Comparison of ENCODE assay signal across 13 cellular contexts in the genomic region with DNA sequence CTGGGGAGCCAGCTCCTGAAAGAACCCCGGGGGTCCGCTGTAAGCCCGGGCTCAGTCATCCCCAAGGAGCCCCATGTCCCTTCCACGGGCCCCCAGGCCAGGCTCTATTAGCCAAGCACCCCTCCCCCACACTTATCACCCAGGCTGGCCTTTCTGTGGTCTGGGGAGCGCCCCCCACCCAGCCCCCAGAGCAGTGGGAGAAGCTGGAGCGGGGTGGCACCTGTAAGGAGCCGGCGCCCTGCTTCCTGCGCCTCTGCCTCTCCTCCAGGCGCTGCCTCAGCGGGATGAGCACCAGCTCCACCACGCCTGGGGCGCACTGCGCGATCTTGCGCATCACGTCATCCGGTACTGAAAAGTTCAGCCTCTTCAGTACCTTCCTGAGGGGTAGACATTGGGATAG. TPM values are rescaled to one million over a fixed set of nuclear protein-coding genes. Genes with fewer than 3 reads are reported as not detected.
A peak's percentile ranks its signal among the peaks of the same experiment; 100 is the strongest.
DNase-seq lines count a peak whose midpoint lies in the region; ATAC-seq and TF ChIP-seq lines count a peak whose summit lies in the region.
"Had no signal": no experiment of that assay in that cellular context is flagged by ENCODE, and none has a peak within 500 bp of the region (broad histone marks: within the 10 kb centered on the region; RNA-seq: fewer than 3 reads in every experiment).

No MANE protein-coding gene starts in this region.

- H3K23ac ChIP-seq in neuronal stem cell (ENCODE audit: low read depth, low read length, poor library complexity): no peak overlapping the region

- no peak overlapping the region for H2BK120ac ChIP-seq in neuronal stem cell (ENCODE audit: low read depth, low read length)

- H3K9ac ChIP-seq in neuronal stem cell (ENCODE audit: low read depth, low read length, poor library complexity): no peak overlapping the region

- H4K20me1 ChIP-seq in GM23338 (replicated peaks; ENCODE audit: insufficient read depth): peaks cover 13% of the 10 kb centered on the region

- no peaks in the 10 kb centered on the region for H3K9me2 ChIP-seq in GM23338 (ENCODE audit: insufficient read depth)

- no peak overlapping the region for H3K18ac ChIP-seq in neuronal stem cell (ENCODE audit: low read length)

- peaks cover 12% of the 10 kb centered on the region; the same call in 1 of the 2 replicates for H3F3A ChIP-seq in GM23338 (replicated peaks; ENCODE audit: low read depth)

- H3K4me3 ChIP-seq in GM23338 (peak overlapping the region; percentile 88), neuronal stem cell (ENCODE audit: low read length in 2 of 2) (no peak overlapping the region)
- H3K4me3 ChIP-seq: MG63 had no signal

- H2AK5ac ChIP-seq in neuronal stem cell (ENCODE audit: low read depth, low read length): peak overlapping the region; percentile 27

- H3K14ac ChIP-seq in neuronal stem cell (ENCODE audit: low read length): no peak overlapping the region

- H3K4me2 ChIP-seq in GM23338: peak overlapping the region; percentile 94
- no peak overlapping the region for H3K4me2 ChIP-seq in neuronal stem cell (ENCODE audit: insufficient read depth, low read length, poor library complexity, severe bottlenecking)

- no peak overlapping the region for H4K91ac ChIP-seq in neuronal stem cell (ENCODE audit: low read depth, low read length, poor library complexity)

- H3K79me2 ChIP-seq in GM23338 (replicated peaks; ENCODE audit: insufficient read depth): no peaks in the 10 kb centered on the region

- peak; percentile 25 for DNase-seq in GM23338 (ENCODE audit: low spot score)
- no peak for DNase-seq in neuronal stem cell (ENCODE audit: low spot score)
- no peak for DNase-seq in T1000 (lab: John Stamatoyannopoulos, UW)
- no peak for DNase-seq in erythroblast (lab: John Stamatoyannopoulos, UW)
- DNase-seq: activated naive CD4-positive, alpha-beta T cell treated with anti-CD3 and anti-CD28 coated beads, Interleukin-2, amount 50 U/mL, for 16 hours; HCEC 1CT; left ventricle myocardium inferior; MG63; SHP77 treated with DMSO at 0.1 percent for 48 hours; testis had no signal

- H3K79me1 ChIP-seq in neuronal stem cell (ENCODE audit: low read depth, low read length): no peaks in the 10 kb centered on the region

- H3K27ac Mint-ChIP-seq in GM23338 (no peak overlapping the region), brain (no peak overlapping the region)

- H3K9me3 ChIP-seq in neuronal stem cell (replicated peaks in 1 of 2; ENCODE audit: control insufficient read depth in 2 of 2, insufficient read depth in 1 of 2, low read depth in 1 of 2, low read length in 2 of 2): peaks cover 3 to 4% of the 10 kb centered on the region in 2 donors
- H3K9me3 ChIP-seq: left ventricle myocardium inferior, MG63, neutrophil, testis had no signal

- H3K4me1 ChIP-seq in GM23338 (ENCODE audit: insufficient read depth) (peaks cover 13% of the 10 kb centered on the region; the same call in 1 of the 2 replicates), neuronal stem cell (ENCODE audit: control insufficient read depth in 2 of 2, insufficient read depth in 1 of 2, low read depth in 1 of 2, low read length in 2 of 2) (peaks cover 3 to 10% of the 10 kb centered on the region in 2 donors)

- H3K27me3 Mint-ChIP-seq in GM23338 (ENCODE audit: insufficient read depth, low read depth, poor library complexity) (peaks cover 32% of the 10 kb centered on the region), brain (peaks cover 61% of the 10 kb centered on the region)

- H2BK12ac ChIP-seq in neuronal stem cell (ENCODE audit: low read length): no peak overlapping the region

- peaks cover 26% of the 10 kb centered on the region for H3K4me1 Mint-ChIP-seq in GM23338
- H3K4me1 Mint-ChIP-seq in brain: peaks cover 53% of the 10 kb centered on the region

- no peak overlapping the region for H3K4ac ChIP-seq in neuronal stem cell (ENCODE audit: low read length)

- TF ChIP-seq POLR2A in erythroblast (IDR thresholded peaks at IDR 0.05; ENCODE audit: low read length): no peak

- H3K36me3 ChIP-seq in GM23338 (ENCODE audit: insufficient read depth): no peaks in the 10 kb centered on the region
- H3K36me3 ChIP-seq in neuronal stem cell (replicated peaks in 1 of 2; ENCODE audit: control insufficient read depth in 2 of 2, insufficient read depth in 2 of 2, low read length in 2 of 2): no peaks in the 10 kb centered on the region
- H3K36me3 ChIP-seq: neutrophil had no signal

- no peak overlapping the region for H2BK5ac ChIP-seq in neuronal stem cell (ENCODE audit: low read length)

- no peaks in the 10 kb centered on the region for H3K9me3 Mint-ChIP-seq in GM23338
- H3K9me3 Mint-ChIP-seq in brain: peaks cover 0 to 4% (median 0%) of the 10 kb centered on the region in 5 experiments

- no peak overlapping the region for H4K8ac ChIP-seq in neuronal stem cell (ENCODE audit: low read depth, low read length)

- ATAC-seq in GM23338: no peak

- H3K27ac ChIP-seq in GM23338 (ENCODE audit: low read depth): no peak overlapping the region
- H3K27ac ChIP-seq in neuronal stem cell (replicated peaks; ENCODE audit: low read length): no peak overlapping the region
- H3K27ac ChIP-seq: left ventricle myocardium inferior, neutrophil, testis had no signal

- H2AFZ ChIP-seq in GM23338: no peak overlapping the region
- no peak overlapping the region for H2AFZ ChIP-seq in neuronal stem cell (ENCODE audit: low read length)

- H3K4me3 Mint-ChIP-seq in GM23338 (peak overlapping the region; percentile 77; the same call in 2 of the 3 replicates), brain (peak overlapping the region; percentile 45 to 84 (median 63))

- peak overlapping the region; percentile 98 for H2BK15ac ChIP-seq in neuronal stem cell (ENCODE audit: low read length)

- TF ChIP-seq CTCF in GM23338 (conservative IDR thresholded peaks at IDR 0.05; ENCODE audit: low read depth in 2 of 2) (no peak), brain (conservative IDR thresholded peaks at IDR 0.05) (no peak)

- no CpG with 5 or more reads among the region's 18 CpGs for WGBS in neuronal stem cell (ENCODE audit: extremely low coverage in 2 of 2, insufficient read length in 2 of 2, insufficient replicate concordance in 1 of 2), 2 donors

- no peaks in the 10 kb centered on the region for H3K36me3 Mint-ChIP-seq in GM23338 (ENCODE audit: low read depth)
- no peaks in the 10 kb centered on the region for H3K36me3 Mint-ChIP-seq in brain

- H3K27me3 ChIP-seq in GM23338 (ENCODE audit: insufficient read depth) (peaks cover 44% of the 10 kb centered on the region), neuronal stem cell (ENCODE audit: control insufficient read depth in 3 of 3, insufficient read depth in 3 of 3, low read depth in 1 of 3, low read length in 3 of 3) (peaks cover 2 to 46% (median 34%) of the 10 kb centered on the region in 3 experiments)
- H3K27me3 ChIP-seq: MG63, testis had no signal

TF ChIP-seq in GM23338, 12 proteins besides CTCF, POLR2A, EP300 and RAD21 (continues in another document):
- no peak for TF ChIP-seq POLR2AphosphoS5 (IDR thresholded peaks at IDR 0.05; ENCODE audit: low read depth)
- TF ChIP-seq ZNF114 (CRISPR knock-in tag; IDR thresholded peaks at IDR 0.05): no peak
- no peak for TF ChIP-seq EZH2phosphoT487 (IDR thresholded peaks at IDR 0.05; ENCODE audit: unreplicated experiment)

RNA-seq across cellular contexts. Expression of gene SPEF1, which starts 2.3 kb away (rescaled TPM):
- total RNA-seq in GM23338 (2014; rRNA removed; shearing (Covaris generic)): 0.69 and 1.3 TPM in 2 replicates
- polyA plus RNA-seq in GM23338 (2016; fragmentation: Nextera tagmentation; extraction: Ambion mirVana) (0.68 and 0.85 TPM in 2 replicates), brain (ENCODE audit: insufficient read depth, low read depth, low replicate concordance) (1.0 TPM)
- 0.13 TPM for polyA plus RNA-seq in neuronal stem cell (2013, experiment 1 of 2)
- 0.21 TPM for polyA plus RNA-seq in neuronal stem cell (2013, experiment 2 of 2)
- total RNA-seq: skeletal muscle tissue had no signal

RNA-seq across cellular contexts. Expression of gene CENPB, which starts 7.6 kb away (rescaled TPM):
- total RNA-seq in GM23338 (2014; rRNA removed; shearing (Covaris generic)): 44.3 and 52.1 TPM in 2 replicates
- 9.5 and 10.8 TPM in 2 replicates for polyA plus RNA-seq in GM23338 (2016; fragmentation: Nextera tagmentation; extraction: Ambion mirVana)
- polyA plus RNA-seq in brain (ENCODE audit: insufficient read depth, low read depth, low replicate concordance): 122 TPM
- 21.7 TPM for polyA plus RNA-seq in neuronal stem cell (2013, experiment 1 of 2)
- polyA plus RNA-seq in neuronal stem cell (2013, experiment 2 of 2): 21.0 TPM

RNA-seq across cellular contexts. Expression of gene ADISSP, which starts 11.4 kb away (rescaled TPM):
- total RNA-seq in GM23338 (2014; rRNA removed; shearing (Covaris generic)): 79.0 and 86.6 TPM in 2 replicates
- polyA plus RNA-seq in GM23338 (2016; fragmentation: Nextera tagmentation; extraction: Ambion mirVana): 126 and 131 TPM in 2 replicates
- 54.2 TPM for polyA plus RNA-seq in brain (ENCODE audit: insufficient read depth, low read depth, low replicate concordance)
- polyA plus RNA-seq in neuronal stem cell (2013, experiment 1 of 2): 57.7 TPM
- 57.2 TPM for polyA plus RNA-seq in neuronal stem cell (2013, experiment 2 of 2)

RNA-seq across cellular contexts. Expression of gene CDC25B, which starts 17.1 kb away (rescaled TPM):
- total RNA-seq in GM23338 (2014; rRNA removed; shearing (Covaris generic)): 19.9 and 33.0 TPM in 2 replicates
- polyA plus RNA-seq in GM23338 (2016; fragmentation: Nextera tagmentation; extraction: Ambion mirVana): 9.8 and 10.5 TPM in 2 replicates
- 139 TPM for polyA plus RNA-seq in brain (ENCODE audit: insufficient read depth, low read depth, low replicate concordance)
- polyA plus RNA-seq in neuronal stem cell (2013, experiment 1 of 2): 31.6 TPM
- polyA plus RNA-seq in neuronal stem cell (2013, experiment 2 of 2): 31.4 TPM

RNA-seq across cellular contexts. Expression of gene AP5S1, which starts 41.4 kb away (rescaled TPM):
- 1.2 and 1.8 TPM in 2 replicates for total RNA-seq in GM23338 (2014; rRNA removed; shearing (Covaris generic))
- polyA plus RNA-seq in GM23338 (2016; fragmentation: Nextera tagmentation; extraction: Ambion mirVana): 1.8 and 2.8 TPM in 2 replicates
- 15.1 TPM for polyA plus RNA-seq in brain (ENCODE audit: insufficient read depth, low read depth, low replicate concordance)
- polyA plus RNA-seq in neuronal stem cell (2013, experiment 1 of 2): 1.3 TPM
- 1.3 TPM for polyA plus RNA-seq in neuronal stem cell (2013, experiment 2 of 2)

Comparison
In these comparisons a context has a peak if more than half of its experiments do, and no peak if none do; other contexts are left out.
1. RNA of gene CENPB, which starts 7.6 kb away (polyA plus RNA-seq): 122 TPM in brain (single experiment); 9.5 to 10.8 TPM in GM23338; every median in the first group is over 10 times any median in the second.